ENCODE assay signal across 1 cellular context in genomic region chr21:19850157-19850556, GRCh38.
"Had no signal": no experiment of that assay in that cellular context is flagged by ENCODE, and none has a peak within 500 bp of the region (broad histone marks: within the 10 kb centered on the region; RNA-seq: fewer than 3 reads in every experiment).

No MANE protein-coding gene starts in this region.

- DNase-seq: H7 had no signal
